ENCODE assay signal across 8 cellular contexts in genomic region chr2:240250985-240251847, GRCh38.
DNase-seq lines count a peak whose midpoint lies in the region; ATAC-seq and TF ChIP-seq lines count a peak whose summit lies in the region.

No MANE protein-coding gene starts in this region.

- H3K9me3 ChIP-seq in neuronal stem cell (replicated peaks in 1 of 2; ENCODE audit: control insufficient read depth in 2 of 2, insufficient read depth in 1 of 2, low read depth in 1 of 2, low read length in 2 of 2), result no peaks in the 10 kb centered on the region

- peak overlapping the region; percentile 41 for H3K14ac ChIP-seq in neuronal stem cell (ENCODE audit: low read length)

- peak overlapping the region; percentile 84 for H4K8ac ChIP-seq in neuronal stem cell (ENCODE audit: low read depth, low read length)

- peak overlapping the region; percentile 92 for H2AFZ ChIP-seq in neuronal stem cell (ENCODE audit: low read length)

- no peaks in the 10 kb centered on the region for H3K27me3 Mint-ChIP-seq in WTC11 (ENCODE audit: low read depth)

- H3K4me1 ChIP-seq in foreskin keratinocyte (peaks cover 4% of the 10 kb centered on the region), neuronal stem cell (ENCODE audit: control insufficient read depth in 2 of 2, insufficient read depth in 1 of 2, low read depth in 1 of 2, low read length in 2 of 2) (peaks cover 28 to 37% of the 10 kb centered on the region in 2 donors)

- H2BK15ac ChIP-seq in neuronal stem cell (ENCODE audit: low read length), result peak overlapping the region; percentile 99

- H3K4me3 Mint-ChIP-seq in WTC11, result no peak overlapping the region

- CTCF ChIA-PET in WTC11 (lab: Charles Lee), result interaction anchor here (1.2 kb wide), 1 partner anchor 18 kb away, joined by 5 read pairs; no protein-coding TSS in a partner anchor

- no peak overlapping the region for H3K4me2 ChIP-seq in neuronal stem cell (ENCODE audit: insufficient read depth, low read length, poor library complexity, severe bottlenecking)

- peaks cover 11% of the 10 kb centered on the region for H3K4me1 Mint-ChIP-seq in WTC11

- peak overlapping the region; percentile 1 for H3K4ac ChIP-seq in neuronal stem cell (ENCODE audit: low read length)

- peak overlapping the region; percentile 99 for H2AK5ac ChIP-seq in neuronal stem cell (ENCODE audit: low read depth, low read length)

- peak overlapping the region; percentile 1 for H3K23ac ChIP-seq in neuronal stem cell (ENCODE audit: low read depth, low read length, poor library complexity)

- 0 out of 2 replicates have a peak, but pooled peaks cover under 1% of the 10 kb centered on the region for H3K36me3 Mint-ChIP-seq in WTC11

- DNase-seq in AG10803 (ENCODE audit: low read depth) (peak; percentile 70), WTC11 (ENCODE audit: low spot score) (no peak), foreskin keratinocyte (peak in 1 of 2 donors; percentile 51), neuronal stem cell (ENCODE audit: low spot score) (peak; percentile 38), GM19238 (ENCODE audit: insufficient read length, low spot score) (no peak)

- H3K27ac ChIP-seq in foreskin keratinocyte, result peak overlapping the region; percentile 52
- peak overlapping the region; percentile 42 for H3K27ac ChIP-seq in neuronal stem cell (replicated peaks; ENCODE audit: low read length)

- no peak overlapping the region for H3K4me3 ChIP-seq in AG10803 (ENCODE audit: low read length)
- peak overlapping the region in 1 of 2 donors; percentile 35 for H3K4me3 ChIP-seq in neuronal stem cell (ENCODE audit: low read length in 2 of 2)

- no peaks in the 10 kb centered on the region for H3K9me3 Mint-ChIP-seq in WTC11

- peak overlapping the region; percentile 6 for H2BK120ac ChIP-seq in neuronal stem cell (ENCODE audit: low read depth, low read length)

- peak overlapping the region; percentile 88 for H2BK12ac ChIP-seq in neuronal stem cell (ENCODE audit: low read length)

- WGBS in neuronal stem cell (ENCODE audit: extremely low coverage in 2 of 2, insufficient read length in 2 of 2, insufficient replicate concordance in 1 of 2), 2 donors, result no CpG with 5 or more reads among the region's 32 CpGs

- peak overlapping the region; percentile 61 for H3K9ac ChIP-seq in neuronal stem cell (ENCODE audit: low read depth, low read length, poor library complexity)

- peak overlapping the region; percentile 33 for H2BK5ac ChIP-seq in neuronal stem cell (ENCODE audit: low read length)

- H3K27ac Mint-ChIP-seq in WTC11, result no peak overlapping the region

- TF ChIP-seq CTCF in AG10803 (conservative IDR thresholded peaks at IDR 0.05; ENCODE audit: low read length) (no peak), WTC11 (IDR thresholded peaks at IDR 0.05) (no peak), foreskin keratinocyte (conservative IDR thresholded peaks at IDR 0.05) (no peak)

- no peak overlapping the region for H4K91ac ChIP-seq in neuronal stem cell (ENCODE audit: low read depth, low read length, poor library complexity)

- ATAC-seq in HG03196 (IDR thresholded peaks at IDR 0.05; ENCODE audit: unreplicated experiment), result peak; percentile 55
- ATAC-seq in WTC11, result peak; percentile 64
- peak; percentile 77 for ATAC-seq in foreskin keratinocyte
- no peak for ATAC-seq in HG02678 (IDR thresholded peaks at IDR 0.05; ENCODE audit: unreplicated experiment)
- ATAC-seq in GM18858 (IDR thresholded peaks at IDR 0.05; ENCODE audit: unreplicated experiment), result no peak

- H3K36me3 ChIP-seq in neuronal stem cell (replicated peaks in 1 of 2; ENCODE audit: control insufficient read depth in 2 of 2, insufficient read depth in 2 of 2, low read length in 2 of 2), result no peaks in the 10 kb centered on the region

- no peaks in the 10 kb centered on the region for H3K79me1 ChIP-seq in neuronal stem cell (ENCODE audit: low read depth, low read length)

- POLR2A ChIA-PET in WTC11 (lab: Charles Lee), result no interaction called here

- H3K27me3 ChIP-seq in foreskin keratinocyte (no peaks in the 10 kb centered on the region), neuronal stem cell (ENCODE audit: control insufficient read depth in 3 of 3, insufficient read depth in 3 of 3, low read depth in 1 of 3, low read length in 3 of 3) (no peaks in the 10 kb centered on the region)

- H3K18ac ChIP-seq in neuronal stem cell (ENCODE audit: low read length), result peak overlapping the region; percentile 97

TF ChIP-seq in WTC11, 78 proteins besides CTCF, POLR2A, EP300 and RAD21:
- TF ChIP-seq GABPB1 (CRISPR knock-in tag; IDR thresholded peaks at IDR 0.05), result peak; percentile 94
- TF ChIP-seq E2F1 (CRISPR knock-in tag; IDR thresholded peaks at IDR 0.05), result no peak
TF ChIP-seq in WTC11: peak in this region for 1.

Comparison
In these comparisons a context has a peak if more than half of its experiments do, and no peak if none do; other contexts are left out.
1. DNase-seq: peak in AG10803 (single experiment) and neuronal stem cell (single experiment); none in WTC11 (single experiment) and GM19238 (single experiment).
2. ATAC-seq: peak in HG03196 (single experiment), WTC11 (single experiment) and foreskin keratinocyte (single experiment); none in HG02678 (single experiment) and GM18858 (single experiment).